Comparison of ENCODE assay signal across 14 cellular contexts in genomic region chr21:20720623-20721022, GRCh38.
DNase-seq lines count a peak whose midpoint lies in the region; ATAC-seq and TF ChIP-seq lines count a peak whose summit lies in the region.
"Had no signal": no experiment of that assay in that cellular context is flagged by ENCODE, and none has a peak within 500 bp of the region (broad histone marks: within the 10 kb centered on the region; RNA-seq: fewer than 3 reads in every experiment).

No MANE protein-coding gene starts in this region.

- TF ChIP-seq CTCF in SU-DHL-6 (IDR thresholded peaks at IDR 0.05; ENCODE audit: insufficient read depth, low read length, poor library complexity, severe bottlenecking) (no peak), fibroblast of mammary gland (conservative IDR thresholded peaks at IDR 0.05; ENCODE audit: control insufficient read depth, insufficient read depth, low read depth, low read length) (no peak), BE2C (IDR thresholded peaks at IDR 0.05; ENCODE audit: low read depth, low read length) (no peak)

- H3K79me2 ChIP-seq in SU-DHL-6 (ENCODE audit: insufficient read depth, low read length): no peaks in the 10 kb centered on the region

- H3K27me3 ChIP-seq in SU-DHL-6 (ENCODE audit: low read length) (no peaks in the 10 kb centered on the region), skeletal muscle satellite cell (ENCODE audit: control insufficient read depth, insufficient read depth, low read length) (no peaks in the 10 kb centered on the region), BE2C (no peaks in the 10 kb centered on the region)
- H3K27me3 ChIP-seq: dorsolateral prefrontal cortex, neural progenitor cell, SJSA1 had no signal

- H3K9ac ChIP-seq in SU-DHL-6 (ENCODE audit: low read length) (no peak overlapping the region), skeletal muscle satellite cell (ENCODE audit: low read depth, low read length) (peak overlapping the region; percentile 70)
- H3K9ac ChIP-seq: neural progenitor cell had no signal

- no peak overlapping the region for H3K4me3 ChIP-seq in SU-DHL-6 (ENCODE audit: insufficient read depth, low read length, poor library complexity, severe bottlenecking)
- no peak overlapping the region for H3K4me3 ChIP-seq in fibroblast of mammary gland (ENCODE audit: control insufficient read depth, low read depth, low read length)
- no peak overlapping the region for H3K4me3 ChIP-seq in skeletal muscle satellite cell (ENCODE audit: low read length)
- H3K4me3 ChIP-seq in BE2C (ENCODE audit: low read depth, low read length): no peak overlapping the region
- H3K4me3 ChIP-seq: dorsolateral prefrontal cortex, neural progenitor cell, SJSA1, thoracic aorta had no signal

- H3K27ac ChIP-seq in SU-DHL-6 (ENCODE audit: low read depth, low read length): no peak overlapping the region
- H3K27ac ChIP-seq: dorsolateral prefrontal cortex, neural progenitor cell, SJSA1, thoracic aorta had no signal

- no peaks in the 10 kb centered on the region for H4K20me1 ChIP-seq in SU-DHL-6 (ENCODE audit: low read depth, low read length)

- no peaks in the 10 kb centered on the region for H3K9me2 ChIP-seq in SU-DHL-6 (replicated peaks; ENCODE audit: insufficient read depth, low read length)

- H3K4me1 ChIP-seq in skeletal muscle satellite cell (ENCODE audit: control insufficient read depth, insufficient read depth, low read length): peaks cover 19% of the 10 kb centered on the region
- no peaks in the 10 kb centered on the region for H3K4me1 ChIP-seq in BE2C
- H3K4me1 ChIP-seq: neural progenitor cell, SJSA1 had no signal

- ATAC-seq in GM18505 (IDR thresholded peaks at IDR 0.05; ENCODE audit: unreplicated experiment): no peak
- ATAC-seq: left lobe of liver had no signal

- DNase-seq in HS-5 (ENCODE audit: low read depth): peak; percentile 61
- peak; percentile 60 for DNase-seq in fibroblast of mammary gland (ENCODE audit: low read depth)
- DNase-seq in BE2C: no peak
- no peak for DNase-seq in AG08396 (ENCODE audit: low spot score)
- DNase-seq: activated CD4-positive, CD25-positive, alpha-beta regulatory T cell treated with anti-CD3 and anti-CD28 coated beads, Interleukin-2, amount 50 U/mL, for 72 hours; dorsolateral prefrontal cortex; NCI-H526 had no signal

- H3K4me2 ChIP-seq in SU-DHL-6 (ENCODE audit: low read depth, low read length, poor library complexity, severe bottlenecking) (no peak overlapping the region), skeletal muscle satellite cell (ENCODE audit: low read length) (peak overlapping the region; percentile 58)
- H3K4me2 ChIP-seq: neural progenitor cell had no signal

- no peaks in the 10 kb centered on the region for H3K36me3 ChIP-seq in SU-DHL-6 (ENCODE audit: low read length)
- no peaks in the 10 kb centered on the region for H3K36me3 ChIP-seq in skeletal muscle satellite cell (ENCODE audit: insufficient read depth, low read length)
- H3K36me3 ChIP-seq in BE2C: no peaks in the 10 kb centered on the region
- H3K36me3 ChIP-seq: neural progenitor cell, SJSA1, thoracic aorta had no signal

- peak overlapping the region; percentile 58 for H2AFZ ChIP-seq in SU-DHL-6 (ENCODE audit: low read depth, low read length, severe bottlenecking)
- H2AFZ ChIP-seq: neural progenitor cell had no signal

- H3F3A ChIP-seq in SU-DHL-6 (ENCODE audit: insufficient read depth): no peaks in the 10 kb centered on the region

- no peak for TF ChIP-seq POLR2A in GM18505 (IDR thresholded peaks at IDR 0.05; ENCODE audit: borderline replicate concordance, extremely low read depth, insufficient read depth, insufficient read length)

- no peaks in the 10 kb centered on the region for H3K9me3 ChIP-seq in SU-DHL-6 (ENCODE audit: insufficient read depth, low read length)
- no peaks in the 10 kb centered on the region for H3K9me3 ChIP-seq in skeletal muscle satellite cell (replicated peaks; ENCODE audit: low read length)
- no peaks in the 10 kb centered on the region for H3K9me3 ChIP-seq in BE2C
- H3K9me3 ChIP-seq: SJSA1, thoracic aorta had no signal

Comparison
In these comparisons a context has a peak if more than half of its experiments do, and no peak if none do; other contexts are left out.
1. DNase-seq: peak in HS-5 (single experiment) and fibroblast of mammary gland (single experiment); none in BE2C (single experiment) and AG08396 (single experiment).